Comparison of ENCODE assay signal across 12 cellular contexts in genomic region chr10:43078175-43078985, GRCh38. TPM values are rescaled to one million over a fixed set of nuclear protein-coding genes. Genes with fewer than 3 reads are reported as not detected.
DNase-seq lines count a peak whose midpoint lies in the region; ATAC-seq, FAIRE-seq and TF ChIP-seq lines count a peak whose summit lies in the region.
"Had no signal": no experiment of that assay in that cellular context is flagged by ENCODE, and none has a peak within 500 bp of the region (broad histone marks: within the 10 kb centered on the region; RNA-seq: fewer than 3 reads in every experiment).

No MANE protein-coding gene starts in this region.

- no peaks in the 10 kb centered on the region for H3K9me3 Mint-ChIP-seq in activated T-cell treated with anti-CD3 and anti-CD28 coated beads, Interleukin-2, amount 50 U/mL, for 4 hours
- H3K9me3 Mint-ChIP-seq in astrocyte (ENCODE audit: unreplicated experiment) (no peaks in the 10 kb centered on the region), neural progenitor cell (no peaks in the 10 kb centered on the region)

- peaks cover 18% of the 10 kb centered on the region for H3K27me3 ChIP-seq in astrocyte (ENCODE audit: insufficient read depth, low read length)
- H3K27me3 ChIP-seq in neural progenitor cell = peaks cover 53% of the 10 kb centered on the region
- H3K27me3 ChIP-seq in smooth muscle cell (ENCODE audit: low read depth) = peaks cover 75% of the 10 kb centered on the region

- H3K27ac Mint-ChIP-seq in astrocyte (ENCODE audit: unreplicated experiment) (no peak overlapping the region), neural progenitor cell (no peak overlapping the region)

- H3K36me3 Mint-ChIP-seq in activated T-cell treated with anti-CD3 and anti-CD28 coated beads, Interleukin-2, amount 50 U/mL, for 4 hours (ENCODE audit: insufficient read depth) = no peaks in the 10 kb centered on the region
- H3K36me3 Mint-ChIP-seq in astrocyte (ENCODE audit: low read depth, unreplicated experiment) (no peaks in the 10 kb centered on the region), neural progenitor cell (no peaks in the 10 kb centered on the region)

- H3K36me3 ChIP-seq in astrocyte (ENCODE audit: insufficient read depth, low read length) = no peaks in the 10 kb centered on the region
- no peaks in the 10 kb centered on the region for H3K36me3 ChIP-seq in neural progenitor cell
- no peaks in the 10 kb centered on the region for H3K36me3 ChIP-seq in smooth muscle cell (ENCODE audit: low read depth)

- no peaks in the 10 kb centered on the region for H3K79me2 ChIP-seq in astrocyte (ENCODE audit: insufficient read depth, low read length)
- no peaks in the 10 kb centered on the region for H3K79me2 ChIP-seq in neural progenitor cell (ENCODE audit: low read depth)
- H3K79me2 ChIP-seq in smooth muscle cell (ENCODE audit: low read depth) = no peaks in the 10 kb centered on the region

- FAIRE-seq in astrocyte (lab: Jason Lieb, UNC) = no peak
- FAIRE-seq: kidney had no signal

- H2AFZ ChIP-seq in astrocyte (ENCODE audit: low read depth, low read length) (no peak overlapping the region), neural progenitor cell (replicated peaks) (no peak overlapping the region), smooth muscle cell (ENCODE audit: low read depth) (no peak overlapping the region)

- peaks cover 48% of the 10 kb centered on the region for H3K27me3 Mint-ChIP-seq in activated T-cell treated with anti-CD3 and anti-CD28 coated beads, Interleukin-2, amount 50 U/mL, for 4 hours (ENCODE audit: low read depth)
- H3K27me3 Mint-ChIP-seq in astrocyte (ENCODE audit: low read depth, unreplicated experiment) = peaks cover 73% of the 10 kb centered on the region
- H3K27me3 Mint-ChIP-seq in neural progenitor cell (ENCODE audit: insufficient read depth, low read depth) = peaks cover 42% of the 10 kb centered on the region

- H3K4me1 Mint-ChIP-seq in activated T-cell treated with anti-CD3 and anti-CD28 coated beads, Interleukin-2, amount 50 U/mL, for 4 hours (ENCODE audit: low read depth) = peaks cover 8% of the 10 kb centered on the region
- H3K4me1 Mint-ChIP-seq in astrocyte (ENCODE audit: low read depth, unreplicated experiment) (no peaks in the 10 kb centered on the region), neural progenitor cell (peaks cover 5% of the 10 kb centered on the region)

- no peak overlapping the region for H3K9ac ChIP-seq in astrocyte (ENCODE audit: low read length)
- H3K9ac ChIP-seq in neural progenitor cell = no peak overlapping the region
- H3K9ac ChIP-seq in smooth muscle cell (ENCODE audit: low read depth) = no peak overlapping the region

- POLR2A ChIA-PET in RWPE1 (lab: Yijun Ruan, JAX; ENCODE audit: low non-redundant PET) = no interaction called here

- CTCF ChIA-PET in RWPE1 (lab: Yijun Ruan, JAX) = interaction anchor here (0.6 to 1.5 kb wide), 8 partner anchors 9 to 213 kb away, joined by 3 to 7 read pairs (median 3); no protein-coding TSS in a partner anchor

- H3K4me3 ChIP-seq in astrocyte (ENCODE audit: insufficient read depth, low read depth, low read length) (no peak overlapping the region), neural progenitor cell (no peak overlapping the region), smooth muscle cell (no peak overlapping the region)

- 80% methylated on average over 14 of the region's 14 CpGs for WGBS in smooth muscle cell (ENCODE audit: low lambda C conversion rate)

- H3K4me2 ChIP-seq in astrocyte (ENCODE audit: low read length) = no peak overlapping the region
- H3K4me2 ChIP-seq in neural progenitor cell = peak overlapping the region; percentile 100
- no peak overlapping the region for H3K4me2 ChIP-seq in smooth muscle cell

- H3K9me3 ChIP-seq in astrocyte (ENCODE audit: insufficient read depth, low read depth, low read length) (no peaks in the 10 kb centered on the region), neural progenitor cell (ENCODE audit: low read depth) (no peaks in the 10 kb centered on the region), smooth muscle cell (replicated peaks; ENCODE audit: low read depth) (no peaks in the 10 kb centered on the region)

- DNase-seq in activated T-cell treated with anti-CD3 and anti-CD28 coated beads, Interleukin-2, amount 50 U/mL, for 4 hours = no peak
- DNase-seq in activated T-cell treated with anti-CD3 and anti-CD28 coated beads, Interleukin-2, amount 50 U/mL, for 1 hour = no peak
- DNase-seq in GM20000 (ENCODE audit: low spot score) (peak; percentile 37), astrocyte (ENCODE audit: low read depth) (no peak), neural progenitor cell (ENCODE audit: low spot score) (no peak), RWPE1 (ENCODE audit: low spot score) (no peak), DMS79 (lab: John Stamatoyannopoulos, UW) (no peak), smooth muscle cell (lab: John Stamatoyannopoulos, UW; ENCODE audit: unreplicated experiment) (no peak)
- DNase-seq: activated CD4-positive, CD25-positive, alpha-beta regulatory T cell; activated gamma-delta T cell treated with Interleukin-2 at 50 U/mL for 16 hours; kidney; NCI-H226 had no signal

- TF ChIP-seq CTCF in GM20000 (IDR thresholded peaks at IDR 0.05; ENCODE audit: extremely low read depth, missing control alignments) = no peak
- no peak for TF ChIP-seq CTCF in astrocyte (IDR thresholded peaks at IDR 0.05; ENCODE audit: insufficient read depth, low read depth, low read length)
- TF ChIP-seq CTCF in neural progenitor cell (IDR thresholded peaks at IDR 0.05) = no peak
- no peak for TF ChIP-seq CTCF in RWPE1 (conservative IDR thresholded peaks at IDR 0.05; ENCODE audit: low read depth)
- TF ChIP-seq CTCF in smooth muscle cell (IDR thresholded peaks at IDR 0.05; ENCODE audit: borderline replicate concordance, insufficient read depth, poor library complexity, severe bottlenecking) = no peak

- H3F3A ChIP-seq in neural progenitor cell (ENCODE audit: low read depth) = peaks cover 17% of the 10 kb centered on the region
- no peaks in the 10 kb centered on the region for H3F3A ChIP-seq in smooth muscle cell (ENCODE audit: low read depth)

- H4K20me1 ChIP-seq in astrocyte (ENCODE audit: insufficient read depth, low read length) = no peaks in the 10 kb centered on the region
- peaks cover 9% of the 10 kb centered on the region for H4K20me1 ChIP-seq in neural progenitor cell (ENCODE audit: low read depth)
- H4K20me1 ChIP-seq in smooth muscle cell (ENCODE audit: low read depth) = no peaks in the 10 kb centered on the region

- peak overlapping the region; percentile 37 for H3K4me3 Mint-ChIP-seq in activated T-cell treated with anti-CD3 and anti-CD28 coated beads, Interleukin-2, amount 50 U/mL, for 4 hours
- H3K4me3 Mint-ChIP-seq in astrocyte (ENCODE audit: unreplicated experiment) (peak overlapping the region; percentile 57), neural progenitor cell (peak overlapping the region; percentile 67)

- H3K4me1 ChIP-seq in astrocyte (ENCODE audit: insufficient read depth, low read length) = no peaks in the 10 kb centered on the region
- H3K4me1 ChIP-seq in neural progenitor cell = no peaks in the 10 kb centered on the region
- peaks cover 4% of the 10 kb centered on the region for H3K4me1 ChIP-seq in smooth muscle cell (ENCODE audit: low read depth)

- H3K27ac ChIP-seq in astrocyte (ENCODE audit: low read depth, low read length) = no peak overlapping the region
- no peak overlapping the region for H3K27ac ChIP-seq in neural progenitor cell
- no peak overlapping the region for H3K27ac ChIP-seq in RWPE1
- H3K27ac ChIP-seq in smooth muscle cell (ENCODE audit: low read depth) = no peak overlapping the region

- ATAC-seq in activated T-cell treated with anti-CD3 and anti-CD28 coated beads, Interleukin-2, amount 50 U/mL, for 4 hours = no peak

RNA-seq across cellular contexts. Expression of gene RET, which starts 1.5 kb away (rescaled TPM):
- under 1 TPM; 0.13 to 0.41 (median 0.13) TPM for total RNA-seq in activated T-cell treated with anti-CD3 and anti-CD28 coated beads, Interleukin-2, amount 50 U/mL, for 4 hours
- total RNA-seq in astrocyte (0.79 and 1.1 TPM in 2 replicates), neural progenitor cell (ENCODE audit: low replicate concordance) (1.4 and 2.7 TPM in 2 replicates), smooth muscle cell (0.94 and 1.9 TPM in 2 replicates)
- polyA plus RNA-seq in smooth muscle cell = 0.70 and 1.7 TPM in 2 replicates

RNA-seq across cellular contexts. Expression of gene CSGALNACT2, which starts 59.9 kb away (rescaled TPM):
- 10 to 100 TPM; 14.7 to 19.5 (median 15.5) TPM for total RNA-seq in activated T-cell treated with anti-CD3 and anti-CD28 coated beads, Interleukin-2, amount 50 U/mL, for 4 hours
- 28.5 and 30.9 TPM in 2 replicates for total RNA-seq in astrocyte
- total RNA-seq in neural progenitor cell (ENCODE audit: low replicate concordance) = 7.0 and 9.3 TPM in 2 replicates
- 40.4 and 43.2 TPM in 2 replicates for total RNA-seq in smooth muscle cell
- polyA plus RNA-seq in smooth muscle cell = 29.1 and 35.6 TPM in 2 replicates
